Comparison of ENCODE assay signal across 12 cellular contexts in the genomic region with DNA sequence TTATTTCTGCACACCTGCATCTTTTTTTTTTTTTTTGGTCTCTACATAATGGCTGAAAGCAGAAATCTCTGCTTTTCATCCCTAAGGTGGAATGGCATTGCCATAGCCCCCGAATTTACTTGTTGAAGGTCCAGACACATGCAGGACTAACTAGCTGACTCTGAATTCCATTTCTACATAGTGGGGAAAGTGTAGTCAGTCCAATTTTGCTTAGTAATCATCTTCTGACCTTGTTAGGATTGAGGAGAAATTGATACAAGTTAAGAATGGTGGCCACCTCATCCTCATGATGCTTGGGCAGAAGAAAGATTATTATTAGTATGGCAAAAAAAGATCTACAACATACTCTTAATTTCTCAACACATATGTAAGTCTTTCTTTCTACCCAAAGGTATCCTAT. TPM values are rescaled to one million over a fixed set of nuclear protein-coding genes. Genes with fewer than 3 reads are reported as not detected.
"Had no signal": no experiment of that assay in that cellular context is flagged by ENCODE, and none has a peak within 500 bp of the region (broad histone marks: within the 10 kb centered on the region; RNA-seq: fewer than 3 reads in every experiment).

No MANE protein-coding gene starts in this region.

- H3K9ac ChIP-seq: GM23248 had no signal

- H3K9me3 ChIP-seq: HAP-1 had no signal

- DNase-seq: GM23248, GOT3, H7, H9, HCEC 1CT, HFFc6 had no signal

- H3K27ac ChIP-seq: GM23248 had no signal

- H3K4me2 ChIP-seq: GM23338 had no signal

- H3K4me3 ChIP-seq: GM23248, GM23338, HAP-1 had no signal

- H3K36me3 ChIP-seq: HAP-1 had no signal

- ATAC-seq: GM23338, HCT116 had no signal

- H2AFZ ChIP-seq: GM23248, GM23338 had no signal

- FAIRE-seq: H1, H54 had no signal

RNA-seq across cellular contexts. Expression of a gene that starts 16.4 kb away (rescaled TPM):
- total RNA-seq: GM23248, H4, HFFc6 had no signal
- polyA plus RNA-seq: GM23248 had no signal
